ENCODE assay signal across 26 cellular contexts in the genomic region with DNA sequence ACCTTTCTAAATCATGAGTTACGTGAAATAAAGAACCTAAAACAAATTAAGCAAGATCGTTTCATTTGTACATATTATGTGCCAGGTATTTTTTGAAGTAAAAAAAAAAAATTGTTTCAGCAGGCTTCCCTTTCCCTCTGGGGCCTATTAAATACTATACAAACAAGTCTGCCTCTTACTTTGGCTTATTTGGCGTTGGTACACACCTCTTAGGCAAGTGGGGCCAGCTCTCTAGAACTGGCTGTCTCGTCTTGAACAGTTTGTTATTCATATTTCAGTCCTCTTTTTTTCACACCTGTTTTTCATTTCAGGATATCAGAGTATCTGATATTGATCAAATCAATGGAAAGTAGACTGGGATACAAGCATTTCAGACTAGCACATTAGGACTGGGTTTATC. TPM values are rescaled to one million over a fixed set of nuclear protein-coding genes. Genes with fewer than 3 reads are reported as not detected.
DNase-seq lines count a peak whose midpoint lies in the region; ATAC-seq lines count a peak whose summit lies in the region.
"Had no signal": no experiment of that assay in that cellular context is flagged by ENCODE, and none has a peak within 500 bp of the region (broad histone marks: within the 10 kb centered on the region; RNA-seq: fewer than 3 reads in every experiment).

No MANE protein-coding gene starts in this region.

- ATAC-seq in sciatic nerve: peak; percentile 45
- ATAC-seq: activated CD4-positive, alpha-beta T cell treated with anti-CD3 and anti-CD28 coated beads for 36 hours; heart left ventricle; natural killer cell had no signal

- intact Hi-C loops in sciatic nerve (cut with DNase I): no loop called here

- DNase-seq in DMS 273 (lab: John Stamatoyannopoulos, UW; ENCODE audit: unreplicated experiment) (peak; percentile 50), DMS 273 treated with DMSO at 0.1 percent for 48 hours (lab: John Stamatoyannopoulos, UW) (no peak), NCI-H146 treated with DMSO at 0.1 percent for 48 hours (lab: John Stamatoyannopoulos, UW; ENCODE audit: unreplicated experiment) (peak; percentile 11), NCI-H774 (lab: John Stamatoyannopoulos, UW) (peak; percentile 43), sciatic nerve (ENCODE audit: low spot score) (no peak), UCSD-AML1 (lab: John Stamatoyannopoulos, UW; ENCODE audit: unreplicated experiment) (no peak), midbrain (lab: John Stamatoyannopoulos, UW) (no peak)
- DNase-seq in activated naive CD4-positive, alpha-beta T cell treated with anti-CD3 and anti-CD28 coated beads, Interleukin-2, amount 50 U/mL, for 16 hours: no peak
- DNase-seq: 8988T; activated CD4-positive, alpha-beta T cell treated with anti-CD3 and anti-CD28 coated beads for 36 hours; activated naive CD4-positive, alpha-beta T cell treated with anti-CD3 and anti-CD28 coated beads, Interleukin-2, amount 10 ng/mL, durations not matched to agents 7 days and 5 days; activated T-cell treated with anti-CD3 and anti-CD28 coated beads, Interleukin-2, amount 50 U/mL, for 48 hours; AML-193; aorta; CD8-positive, alpha-beta memory T cell; dorsolateral prefrontal cortex; GM23248; heart left ventricle; Kasumi-1; mesendoderm; natural killer cell; NCI-H1048; NCI-H524; PC-9; SHP77 treated with DMSO at 0.1 percent for 48 hours had no signal

RNA-seq across cellular contexts. Expression of a gene that starts 27.4 kb away (rescaled TPM):
- total RNA-seq in sciatic nerve: 64.0 TPM

RNA-seq across cellular contexts. Expression of a gene that starts 40.1 kb away (rescaled TPM):
- 41.7 TPM for total RNA-seq in sciatic nerve
- total RNA-seq: activated CD4-positive, alpha-beta T cell treated with anti-CD3 and anti-CD28 coated beads for 36 hours; activated CD8-positive, alpha-beta memory T cell treated with anti-CD3 and anti-CD28 coated beads for 36 hours; PC-9 had no signal

Comparison
In these comparisons a context has a peak if more than half of its experiments do, and no peak if none do; other contexts are left out.
1. DNase-seq: peak in DMS 273 (single experiment), NCI-H146 treated with DMSO at 0.1 percent for 48 hours (single experiment) and NCI-H774 (single experiment); none in DMS 273 treated with DMSO at 0.1 percent for 48 hours (single experiment), sciatic nerve (single experiment), activated naive CD4-positive, alpha-beta T cell treated with anti-CD3 and anti-CD28 coated beads, Interleukin-2, amount 50 U/mL, for 16 hours (single experiment), UCSD-AML1 (single experiment) and midbrain (single experiment).